ENCODE assay signal across 1 cellular context in genomic region chr4:56435001-56435747, GRCh38.
TF ChIP-seq lines count a peak whose summit lies in the region.

PPAT (minus strand) TSS chr4:56435615; CDS start chr4:56435477, 138 bp downstream.

TF ChIP-seq in HepG2, 621 proteins besides CTCF, POLR2A, EP300 and RAD21 (continued from another document and continues in another):
- TF ChIP-seq ATF6 (CRISPR knock-in tag; conservative IDR thresholded peaks at IDR 0.05) (no peak), ZNF180 (CRISPR knock-in tag; IDR thresholded peaks at IDR 0.05; ENCODE audit: borderline replicate concordance, low read depth) (no peak), ZNF883 (CRISPR knock-in tag; IDR thresholded peaks at IDR 0.05; ENCODE audit: not compliant biosample characterization) (peak; percentile 42), WIZ (CRISPR knock-in tag; IDR thresholded peaks at IDR 0.05) (no peak), HNRNPK (IDR thresholded peaks at IDR 0.05; ENCODE audit: low read depth, low read length, poor library complexity, severe bottlenecking) (peak; percentile 31), CCDC6 (CRISPR knock-in tag; IDR thresholded peaks at IDR 0.05) (peak; percentile 90; the same call in 1 of the 2 replicates), MATR3 (CRISPR knock-in tag; IDR thresholded peaks at IDR 0.05) (no peak), NBN (conservative IDR thresholded peaks at IDR 0.05) (no peak), MYPOP (CRISPR knock-in tag; IDR thresholded peaks at IDR 0.05) (no peak; the same call in none of the 2 replicates), ZNF710 (CRISPR knock-in tag; IDR thresholded peaks at IDR 0.05; ENCODE audit: borderline replicate concordance) (peak; percentile 74), ZNF235 (CRISPR knock-in tag; IDR thresholded peaks at IDR 0.05; ENCODE audit: borderline replicate concordance) (no peak; the same call in 1 of the 2 replicates), NFIC (IDR thresholded peaks at IDR 0.05; ENCODE audit: low read length) (no peak), ATF4 (CRISPR knock-in tag; IDR thresholded peaks at IDR 0.05) (no peak; a peak in 2 of 4 replicates), PAWR (CRISPR knock-in tag; IDR thresholded peaks at IDR 0.05; ENCODE audit: borderline replicate concordance) (0 out of 2 replicates have a peak, but pooled peaks have one; percentile 77), ZFY (CRISPR knock-in tag; IDR thresholded peaks at IDR 0.05) (peak; percentile 53; the same call in 1 of the 2 replicates), RFXAP (CRISPR knock-in tag; IDR thresholded peaks at IDR 0.05; ENCODE audit: borderline replicate concordance) (no peak; the same call in 1 of the 2 replicates), ZNF800 (CRISPR knock-in tag; IDR thresholded peaks at IDR 0.05) (peak; percentile 70; the same call in 1 of the 2 replicates), ZKSCAN8 (CRISPR knock-in tag; IDR thresholded peaks at IDR 0.05; ENCODE audit: borderline replicate concordance) (no peak), GLI4 (CRISPR knock-in tag; IDR thresholded peaks at IDR 0.05; ENCODE audit: borderline replicate concordance) (no peak), CBFB (CRISPR knock-in tag; IDR thresholded peaks at IDR 0.05) (no peak; the same call in 1 of the 2 replicates), TBX3 (IDR thresholded peaks at IDR 0.05; ENCODE audit: borderline replicate concordance) (no peak), POLR2AphosphoS2 (IDR thresholded peaks at IDR 0.05; ENCODE audit: low read depth, low read length) (no peak), ZBTB37 (CRISPR knock-in tag; IDR thresholded peaks at IDR 0.05) (no peak), ZNF280B (CRISPR knock-in tag; IDR thresholded peaks at IDR 0.05; ENCODE audit: borderline replicate concordance) (no peak; the same call in 1 of the 2 replicates), ZNF354B (CRISPR knock-in tag; IDR thresholded peaks at IDR 0.05) (0 out of 2 replicates have a peak, but pooled peaks have one; percentile 29), ZBTB46 (CRISPR knock-in tag; IDR thresholded peaks at IDR 0.05; ENCODE audit: borderline replicate concordance) (no peak), MTF2 (CRISPR knock-in tag; IDR thresholded peaks at IDR 0.05; ENCODE audit: borderline replicate concordance) (no peak), ZFP36L1 (CRISPR knock-in tag; IDR thresholded peaks at IDR 0.05) (peak; percentile 76), ZNF10 (CRISPR knock-in tag; IDR thresholded peaks at IDR 0.05; ENCODE audit: borderline replicate concordance, low read depth) (no peak), DNMT1 (CRISPR knock-in tag; IDR thresholded peaks at IDR 0.05) (peak; percentile 91; the same call in 1 of the 2 replicates), ATF7-NPFF (CRISPR knock-in tag; IDR thresholded peaks at IDR 0.05; ENCODE audit: low read depth) (peak; percentile 77), RNF219 (CRISPR knock-in tag; IDR thresholded peaks at IDR 0.05) (peak; percentile 83; the same call in 1 of the 2 replicates), PRMT3 (CRISPR knock-in tag; IDR thresholded peaks at IDR 0.05; ENCODE audit: borderline replicate concordance, low read depth) (no peak), ZNF234 (CRISPR knock-in tag; conservative IDR thresholded peaks at IDR 0.05) (0 out of 2 replicates have a peak, but pooled peaks have one; percentile 30), MLXIP (CRISPR knock-in tag; IDR thresholded peaks at IDR 0.05; ENCODE audit: borderline replicate concordance) (no peak), NR2F1 (CRISPR knock-in tag; IDR thresholded peaks at IDR 0.05) (no peak)
